Comparison of ENCODE assay signal across 8 cellular contexts in the genomic region with DNA sequence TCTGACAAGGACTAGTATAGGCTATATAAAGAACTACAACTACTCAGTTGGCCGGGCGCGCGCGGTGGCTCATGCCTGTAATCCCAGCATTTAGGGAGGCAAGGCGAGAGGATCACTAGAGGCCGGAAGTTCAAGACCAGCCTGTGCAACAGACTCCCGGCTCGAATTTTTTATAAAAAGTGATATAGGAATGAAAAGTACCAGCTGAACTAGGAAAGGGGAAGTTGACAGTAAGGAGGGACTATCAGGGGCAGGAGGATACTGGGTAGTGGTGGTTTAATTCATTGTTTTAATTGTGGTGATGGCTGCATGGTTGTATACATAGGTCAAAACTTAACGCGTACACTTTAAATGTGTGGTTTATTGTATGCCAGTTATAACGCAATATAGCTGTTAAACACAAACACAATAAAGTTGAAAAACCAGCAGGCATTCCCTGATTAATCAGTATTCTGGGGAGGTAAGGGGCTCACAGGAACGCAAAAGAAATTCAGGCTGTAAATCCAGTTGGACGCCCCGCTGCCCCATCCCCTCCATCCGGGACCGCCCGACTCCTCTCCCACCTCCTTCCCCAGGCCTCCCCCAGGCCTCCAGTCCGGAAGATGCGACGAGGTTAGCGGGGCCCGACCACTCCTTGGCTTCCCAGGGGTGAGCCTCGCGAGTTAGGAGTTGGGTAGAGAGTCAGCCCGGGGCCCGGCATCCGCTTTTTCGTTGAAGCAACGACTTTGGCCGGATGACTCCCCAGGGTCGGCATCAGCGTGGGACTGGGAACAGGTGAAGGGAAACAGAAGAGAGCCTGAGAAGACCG. TPM values are rescaled to one million over a fixed set of nuclear protein-coding genes. Genes with fewer than 3 reads are reported as not detected.
DNase-seq lines count a peak whose midpoint lies in the region; ATAC-seq, FAIRE-seq and TF ChIP-seq lines count a peak whose summit lies in the region.

No MANE protein-coding gene starts in this region.

- H2AFZ ChIP-seq in H1 (ENCODE audit: low read length), result peak overlapping the region; percentile 97

- H2BK12ac ChIP-seq in H1 (ENCODE audit: low read depth, low read length), result peak overlapping the region; percentile 62; the same call in 1 of the 2 replicates

- no peak overlapping the region for H3K56ac ChIP-seq in H1 (replicated peaks; ENCODE audit: insufficient read length, low read depth, low read length)

- WGBS in H1 (ENCODE audit: extremely low coverage in 1 of 2, insufficient coverage in 1 of 2, insufficient read length in 1 of 2, insufficient replicate concordance in 2 of 2, low coverage in 1 of 2, low lambda C conversion rate in 2 of 2, missing lambda C conversion rate in 1 of 2), 2 experiments, result 24% methylated on average over 34 of the region's 34 CpGs; no CpG with 5 or more reads in 1 of the 2 experiments

- H2AK5ac ChIP-seq in H1 (ENCODE audit: low read depth, low read length), result no peak overlapping the region

- peak; percentile 5 for FAIRE-seq in GM18507 (lab: Jason Lieb, UNC)
- no peak for FAIRE-seq in H1 (lab: Jason Lieb, UNC)

- peak overlapping the region; percentile 79 to 100 for H3K4me2 ChIP-seq in H1 (ENCODE audit: insufficient read depth in 1 of 2, low read depth in 2 of 2, low read length in 2 of 2)

- H4K5ac ChIP-seq in H1 (ENCODE audit: insufficient read length, low read depth, low read length), result peak overlapping the region; percentile 70

- H2BK120ac ChIP-seq in H1 (replicated peaks; ENCODE audit: low read depth, low read length), result peak overlapping the region; percentile 41

- POLR2A ChIA-PET in activated CD4-positive, alpha-beta T cell treated with anti-CD3 and anti-CD28 coated beads for 36 hours (lab: Charles Lee), result no interaction called here
- POLR2A ChIA-PET in H1 (lab: Charles Lee; ENCODE audit: partially characterized antibody), result interaction anchor here (0.8 kb wide), 1 partner anchor 42 kb away, joined by 3 read pairs; no protein-coding TSS in a partner anchor

- H4K91ac ChIP-seq in H1 (replicated peaks; ENCODE audit: insufficient read length, low read length), result no peak overlapping the region

- H3K4me1 Mint-ChIP-seq in activated CD4-positive, alpha-beta T cell treated with anti-CD3 and anti-CD28 coated beads for 36 hours, result peaks cover 18% of the 10 kb centered on the region
- peaks cover 3 to 13% of the 10 kb centered on the region in 2 donors for H3K4me1 Mint-ChIP-seq in stimulated activated naive B cell treated with anti-CD40 and anti-IgM and Interleukin-4, amounts not matched to agents 10 μg/mL and 1 μg/mL and 100 μg/mL, for 72 hours

- H3K4me3 Mint-ChIP-seq in activated CD4-positive, alpha-beta T cell treated with anti-CD3 and anti-CD28 coated beads for 36 hours, result no peak overlapping the region
- H3K4me3 Mint-ChIP-seq in stimulated activated naive B cell treated with anti-CD40 and anti-IgM and Interleukin-4, amounts not matched to agents 10 μg/mL and 1 μg/mL and 100 μg/mL, for 72 hours, result no peak overlapping the region

- H3K23ac ChIP-seq in H1 (ENCODE audit: insufficient read length), result no peak overlapping the region

- H3K14ac ChIP-seq in H1 (ENCODE audit: insufficient read length), result no peak overlapping the region

- intact Hi-C loops in activated CD4-positive, alpha-beta T cell treated with anti-CD3 and anti-CD28 coated beads for 36 hours (cut with DNase I, micrococcal nuclease), result loop anchor here (1.0 to 10.0 kb wide), 11 partner anchors 43 to 658 kb away; a partner anchor contains a TSS

- peak overlapping the region; percentile 91 for H3K18ac ChIP-seq in H1 (ENCODE audit: extremely low read depth, low read length)

- H3K4me1 ChIP-seq in H1 (replicated peaks in 1 of 4; ENCODE audit: control insufficient read depth in 3 of 4, insufficient read depth in 4 of 4, low read length in 3 of 4) (peaks cover 0 to 5% (median 3%) of the 10 kb centered on the region in 4 experiments; a peak in 2 of 7 replicates), mononuclear cell (ENCODE audit: insufficient read depth, low read length) (peaks cover 22% of the 10 kb centered on the region)

- no peak for TF ChIP-seq RAD21 in H1 (IDR thresholded peaks at IDR 0.05 in 1 of 2, conservative IDR thresholded peaks at IDR 0.05 in 1 of 2; ENCODE audit: low read depth in 2 of 2, low read length in 2 of 2)

- H4K20me1 ChIP-seq in H1 (replicated peaks in 1 of 2; ENCODE audit: control insufficient read depth in 1 of 2, insufficient read depth in 2 of 2, low read length in 2 of 2), result peaks cover 2 to 5% of the 10 kb centered on the region in 2 experiments

- H3K79me2 ChIP-seq in H1 (ENCODE audit: control insufficient read depth in 1 of 2, insufficient read depth in 2 of 2, low read length in 2 of 2), result peaks cover 15 to 40% of the 10 kb centered on the region in 2 experiments

- peak overlapping the region; percentile 96; the same call in 1 of the 2 replicates for H4K8ac ChIP-seq in H1 (ENCODE audit: extremely low read depth, insufficient read depth, low read length)

- H3K79me1 ChIP-seq in H1 (ENCODE audit: low read depth, low read length), result no peaks in the 10 kb centered on the region; the same call in 1 of the 2 replicates

- H3K27ac ChIP-seq in H1 (ENCODE audit: low read depth, low read length), result peak overlapping the region; percentile 96

- H3K4ac ChIP-seq in H1 (replicated peaks; ENCODE audit: insufficient read length, low read depth, low read length), result peak overlapping the region; percentile 72

- peak overlapping the region; percentile 37 to 94 (median 90) for H3K9ac ChIP-seq in H1 (replicated peaks in 1 of 4; ENCODE audit: extremely low read depth in 1 of 4, low read depth in 3 of 4, low read length in 3 of 4)

- TF ChIP-seq CTCF in H1 (IDR thresholded peaks at IDR 0.05; ENCODE audit: control extremely low read depth in 1 of 3, insufficient read depth in 1 of 3, low read depth in 1 of 3, low read length in 3 of 3), result no peak

- H3K27ac Mint-ChIP-seq in activated CD4-positive, alpha-beta T cell treated with anti-CD3 and anti-CD28 coated beads for 36 hours, result no peak overlapping the region
- H3K27ac Mint-ChIP-seq in stimulated activated naive B cell treated with anti-CD40 and anti-IgM and Interleukin-4, amounts not matched to agents 10 μg/mL and 1 μg/mL and 100 μg/mL, for 72 hours, result no peak overlapping the region

- peak; percentile 45 for DNase-seq in 8988T
- peak; percentile 49 for DNase-seq in GM18507 (ENCODE audit: extremely low spot score, insufficient read length, low read depth)
- DNase-seq in NCI-H2196 (lab: John Stamatoyannopoulos, UW; ENCODE audit: unreplicated experiment), result peak; percentile 67
- peak; percentile 77 for DNase-seq in activated CD4-positive, alpha-beta T cell treated with anti-CD3 and anti-CD28 coated beads for 36 hours
- peak in 1 of 2 experiments; percentile 88 for DNase-seq in H1 (ENCODE audit: low read depth in 1 of 2, low spot score in 2 of 2)
- DNase-seq in stimulated activated naive B cell treated with anti-CD40 and anti-IgM and Interleukin-4, amounts not matched to agents 10 μg/mL and 1 μg/mL and 100 μg/mL, for 72 hours, result peak; percentile 11

- peaks cover 9% of the 10 kb centered on the region for H3K23me2 ChIP-seq in H1 (ENCODE audit: low read depth, low read length)

- H3K27me3 Mint-ChIP-seq in activated CD4-positive, alpha-beta T cell treated with anti-CD3 and anti-CD28 coated beads for 36 hours, result no peaks in the 10 kb centered on the region
- no peaks in the 10 kb centered on the region for H3K27me3 Mint-ChIP-seq in stimulated activated naive B cell treated with anti-CD40 and anti-IgM and Interleukin-4, amounts not matched to agents 10 μg/mL and 1 μg/mL and 100 μg/mL, for 72 hours

- H2BK15ac ChIP-seq in H1 (ENCODE audit: low read length), result peak overlapping the region; percentile 63; the same call in 1 of the 2 replicates

- H3K9me3 ChIP-seq in H1 (ENCODE audit: insufficient read depth in 2 of 2, low read depth in 1 of 2, low read length in 1 of 2) (no peaks in the 10 kb centered on the region), mononuclear cell (ENCODE audit: low read depth, low read length) (no peaks in the 10 kb centered on the region)

- peak; percentile 65 for ATAC-seq in HG02885 (IDR thresholded peaks at IDR 0.05; ENCODE audit: poor library complexity, unreplicated experiment)
- peak; percentile 76 for ATAC-seq in activated CD4-positive, alpha-beta T cell treated with anti-CD3 and anti-CD28 coated beads for 36 hours
- peak; percentile 74 to 80 for ATAC-seq in stimulated activated naive B cell treated with anti-CD40 and anti-IgM and Interleukin-4, amounts not matched to agents 10 μg/mL and 1 μg/mL and 100 μg/mL, for 72 hours (replicated peaks)

- H3K27me3 ChIP-seq in H1 (replicated peaks in 1 of 4; ENCODE audit: control insufficient read depth in 3 of 4, extremely low read depth in 1 of 4, insufficient read depth in 3 of 4, low read length in 3 of 4) (no peaks in the 10 kb centered on the region; a peak in 1 of 7 replicates), mononuclear cell (ENCODE audit: insufficient read depth, low read length) (no peaks in the 10 kb centered on the region)

- H3K36me3 Mint-ChIP-seq in activated CD4-positive, alpha-beta T cell treated with anti-CD3 and anti-CD28 coated beads for 36 hours (ENCODE audit: low read depth), result peaks cover 6% of the 10 kb centered on the region
- H3K36me3 Mint-ChIP-seq in stimulated activated naive B cell treated with anti-CD40 and anti-IgM and Interleukin-4, amounts not matched to agents 10 μg/mL and 1 μg/mL and 100 μg/mL, for 72 hours, result peaks cover 4% of the 10 kb centered on the region in 2 donors

- peak in 1 of 2 experiments; percentile 96; a peak in 2 of 3 replicates for TF ChIP-seq EP300 in H1 (IDR thresholded peaks at IDR 0.05; ENCODE audit: borderline replicate concordance in 1 of 2, low read depth in 2 of 2, low read length in 2 of 2)

- H3K4me3 ChIP-seq in H1 (ENCODE audit: extremely low read depth in 1 of 4, insufficient read depth in 2 of 4, low read depth in 3 of 4, low read length in 4 of 4), result peak overlapping the region; percentile 94 to 98 (median 97)
- H3K4me3 ChIP-seq in mononuclear cell (ENCODE audit: low read length), result peak overlapping the region; percentile 93

- no peak overlapping the region for H2BK20ac ChIP-seq in H1 (ENCODE audit: low read length)

- peaks cover 0 to 6% (median 0%) of the 10 kb centered on the region in 4 experiments; a peak in 1 of 8 replicates for H3K36me3 ChIP-seq in H1 (ENCODE audit: control insufficient read depth in 2 of 4, insufficient read depth in 4 of 4, low read length in 3 of 4)

- H2BK5ac ChIP-seq in H1 (ENCODE audit: low read depth, low read length), result peak overlapping the region; percentile 95

- no peaks in the 10 kb centered on the region for H3K9me3 Mint-ChIP-seq in activated CD4-positive, alpha-beta T cell treated with anti-CD3 and anti-CD28 coated beads for 36 hours (ENCODE audit: low read depth)
- no peaks in the 10 kb centered on the region for H3K9me3 Mint-ChIP-seq in stimulated activated naive B cell treated with anti-CD40 and anti-IgM and Interleukin-4, amounts not matched to agents 10 μg/mL and 1 μg/mL and 100 μg/mL, for 72 hours

- TF ChIP-seq POLR2A in H1 (IDR thresholded peaks at IDR 0.05; ENCODE audit: control extremely low read depth in 1 of 2, low read depth in 2 of 2, low read length in 2 of 2), result peak in 1 of 2 experiments; percentile 45; a peak in 2 of 3 replicates

- CTCF ChIA-PET in activated CD4-positive, alpha-beta T cell treated with anti-CD3 and anti-CD28 coated beads for 36 hours (lab: Charles Lee), result interaction anchor here (1.5 kb wide), 1 partner anchor 41 kb away, joined by 5 read pairs; no protein-coding TSS in a partner anchor
- CTCF ChIA-PET in H1 (lab: Charles Lee; ENCODE audit: partially characterized antibody), result interaction anchor here (1.0 kb wide), 1 partner anchor 61 kb away, joined by 4 read pairs; no protein-coding TSS in a partner anchor

RNA-seq across cellular contexts. Expression of a gene that starts 0.7 kb away (rescaled TPM):
- 10 to 100 TPM; 47.0 to 63.3 TPM for total RNA-seq in activated CD4-positive, alpha-beta T cell treated with anti-CD3 and anti-CD28 coated beads for 36 hours
- 69.4 and 71.1 TPM in 2 replicates for total RNA-seq in H1 (2021; fragmentation: NEBNext Ultra II Directional; extraction: Animal tissue kit (Norgen Biotek cat#: 25700))
- polyA plus RNA-seq in H1 (2011; rRNA removed), result 24.3 and 50.2 TPM in 2 replicates
- 21.6 TPM for polyA plus RNA-seq in H1 (2011; cell fraction: cytosol; rRNA removed)
- 44.0 TPM for polyA plus RNA-seq in H1 (2011; cell fraction: nucleus; rRNA removed)
- polyA plus RNA-seq in H1 (2012, experiment 1 of 2), result 24.8 to 51.2 TPM (median 35.3 TPM) in 4 replicates
- polyA plus RNA-seq in H1 (2012, experiment 2 of 2), result 2.8 TPM
- polyA plus RNA-seq in H1 (2013, experiment 1 of 2), result 18.6 TPM
- 17.0 TPM for polyA plus RNA-seq in H1 (2013, experiment 2 of 2)
- polyA minus RNA-seq in H1 (2011; rRNA and poly(A)+ RNA removed), result 120 and 165 TPM in 2 replicates
- 60.0 TPM for polyA minus RNA-seq in H1 (2011; cell fraction: cytosol; rRNA and poly(A)+ RNA removed)
- 35.2 TPM for polyA minus RNA-seq in H1 (2011; cell fraction: nucleus; rRNA and poly(A)+ RNA removed)
- 8.2 TPM for total RNA-seq in mononuclear cell

RNA-seq across cellular contexts. Expression of a gene that starts 42.9 kb away (rescaled TPM):
- total RNA-seq in activated CD4-positive, alpha-beta T cell treated with anti-CD3 and anti-CD28 coated beads for 36 hours, result 10 to 100 TPM; 34.4 to 37.0 TPM
- total RNA-seq in H1 (2021; fragmentation: NEBNext Ultra II Directional; extraction: Animal tissue kit (Norgen Biotek cat#: 25700)), result 27.2 and 30.2 TPM in 2 replicates
- 71.5 and 95.9 TPM in 2 replicates for polyA plus RNA-seq in H1 (2011; rRNA removed)
- 45.7 TPM for polyA plus RNA-seq in H1 (2011; cell fraction: cytosol; rRNA removed)
- polyA plus RNA-seq in H1 (2011; cell fraction: nucleus; rRNA removed), result 36.3 TPM
- 18.7 to 60.6 TPM (median 56.3 TPM) in 4 replicates for polyA plus RNA-seq in H1 (2012, experiment 1 of 2)
- polyA plus RNA-seq in H1 (2012, experiment 2 of 2), result 84.1 TPM
- 24.1 TPM for polyA plus RNA-seq in H1 (2013, experiment 1 of 2)
- polyA plus RNA-seq in H1 (2013, experiment 2 of 2), result 21.6 TPM
- 4.1 and 5.2 TPM in 2 replicates for polyA minus RNA-seq in H1 (2011; rRNA and poly(A)+ RNA removed)
- polyA minus RNA-seq in H1 (2011; cell fraction: cytosol; rRNA and poly(A)+ RNA removed), result 11.2 TPM
- 16.5 TPM for polyA minus RNA-seq in H1 (2011; cell fraction: nucleus; rRNA and poly(A)+ RNA removed)
- total RNA-seq in mononuclear cell, result 4.6 TPM

RNA-seq across cellular contexts. Expression of a gene that starts 59.6 kb away (rescaled TPM):
- total RNA-seq in activated CD4-positive, alpha-beta T cell treated with anti-CD3 and anti-CD28 coated beads for 36 hours, result 10 to 100 TPM; 28.7 to 30.2 TPM
- 53.5 and 57.1 TPM in 2 replicates for total RNA-seq in H1 (2021; fragmentation: NEBNext Ultra II Directional; extraction: Animal tissue kit (Norgen Biotek cat#: 25700))
- polyA plus RNA-seq in H1 (2011; rRNA removed), result 14.4 and 17.5 TPM in 2 replicates
- 17.5 TPM for polyA plus RNA-seq in H1 (2011; cell fraction: cytosol; rRNA removed)
- polyA plus RNA-seq in H1 (2011; cell fraction: nucleus; rRNA removed), result 21.7 TPM
- polyA plus RNA-seq in H1 (2012, experiment 1 of 2), result 20.6 to 32.5 TPM (median 27.0 TPM) in 4 replicates
- polyA plus RNA-seq in H1 (2012, experiment 2 of 2), result 5.8 TPM
- 24.2 TPM for polyA plus RNA-seq in H1 (2013, experiment 1 of 2)
- polyA plus RNA-seq in H1 (2013, experiment 2 of 2), result 22.7 TPM
- 33.4 and 42.7 TPM in 2 replicates for polyA minus RNA-seq in H1 (2011; rRNA and poly(A)+ RNA removed)
- polyA minus RNA-seq in H1 (2011; cell fraction: cytosol; rRNA and poly(A)+ RNA removed), result 23.9 TPM
- polyA minus RNA-seq in H1 (2011; cell fraction: nucleus; rRNA and poly(A)+ RNA removed), result 27.6 TPM
- 11.0 TPM for total RNA-seq in mononuclear cell
